In genomic region chr15:75449585-75450306, GRCh38 we compare ENCODE assay signal across 8 cellular contexts. TPM values are rescaled to one million over a fixed set of nuclear protein-coding genes. Genes with fewer than 3 reads are reported as not detected.
DNase-seq lines count a peak whose midpoint lies in the region; ATAC-seq, FAIRE-seq and TF ChIP-seq lines count a peak whose summit lies in the region.

No MANE protein-coding gene starts in this region.

- no peak overlapping the region for H3K18ac ChIP-seq in mesenchymal stem cell (ENCODE audit: low read depth in 1 of 2, low read length in 2 of 2)

- no peak overlapping the region for H3K14ac ChIP-seq in mesenchymal stem cell (ENCODE audit: low read length in 2 of 2)

- H3K27ac Mint-ChIP-seq in activated naive CD4-positive, alpha-beta T cell treated with anti-CD3 and anti-CD28 coated beads for 36 hours, result peak overlapping the region; percentile 89
- H3K27ac Mint-ChIP-seq in type B pancreatic cell, result peak overlapping the region; percentile 99

- H3K36me3 ChIP-seq in K562 (ENCODE audit: control insufficient read depth, insufficient read depth, low read length), result peaks cover 16% of the 10 kb centered on the region; the same call in 2 of the 3 replicates
- H3K36me3 ChIP-seq in mesenchymal stem cell (ENCODE audit: control insufficient read depth in 1 of 2, insufficient read depth in 2 of 2, low read depth in 1 of 2, low read length in 2 of 2), result peaks cover 0 to 16% of the 10 kb centered on the region in 2 experiments

- H3K9me1 ChIP-seq in K562 (ENCODE audit: control insufficient read depth, insufficient read depth, low read length), result peaks cover 7% of the 10 kb centered on the region

- DNase-seq in activated naive CD4-positive, alpha-beta T cell treated with anti-CD3 and anti-CD28 coated beads for 36 hours, result no peak
- no peak for DNase-seq in activated naive CD4-positive, alpha-beta T cell treated with Interleukin-2 at 50 U/mL for 16 hours
- DNase-seq in K562 (ENCODE audit: extremely low read depth in 1 of 4, low spot score in 3 of 4) (no peak), mesenchymal stem cell (no peak), type B pancreatic cell (ENCODE audit: extremely low spot score, unreplicated experiment) (no peak), NAMALWA (ENCODE audit: low spot score) (no peak), NCI-H446 (lab: John Stamatoyannopoulos, UW) (no peak)
- DNase-seq in activated CD8-positive, alpha-beta memory T cell treated with anti-CD3 and anti-CD28 coated beads, Interleukin-2, amount 50 U/mL, for 4 hours, result no peak

- H3K4me2 ChIP-seq in K562 (ENCODE audit: insufficient read depth, low read length) (peak overlapping the region; percentile 99), mesenchymal stem cell (ENCODE audit: low read length, poor library complexity, severe bottlenecking) (peak overlapping the region; percentile 99)

- no peak for FAIRE-seq in K562 (lab: Jason Lieb, UNC)

- H4K20me1 ChIP-seq in K562 (replicated peaks; ENCODE audit: control insufficient read depth, insufficient read depth, low read length), result peaks cover 18% of the 10 kb centered on the region

- no peak overlapping the region for H2BK12ac ChIP-seq in mesenchymal stem cell (ENCODE audit: low read length in 2 of 2)

- H3K27ac ChIP-seq in K562 (ENCODE audit: extremely low read depth, low read depth, low read length) (peak overlapping the region; percentile 55; the same call in 1 of the 3 replicates), mesenchymal stem cell (ENCODE audit: low read length, poor library complexity, severe bottlenecking) (no peak overlapping the region)

- intact Hi-C loops in activated naive CD4-positive, alpha-beta T cell treated with anti-CD3 and anti-CD28 coated beads for 36 hours (cut with micrococcal nuclease), result loop anchor here (1.0 to 10.0 kb wide), 12 partner anchors 176 to 1545 kb away; partner anchors contain the start of genes ARID3B, CLK3, COX5A and EDC3
- intact Hi-C loops in K562 (cut with micrococcal nuclease), result loop anchor here (2.0 to 5.0 kb wide), 2 partner anchors 128 to 191 kb away; partner anchors contain the start of genes IMP3 and PTPN9

- peak overlapping the region; percentile 98 for H3K4me3 Mint-ChIP-seq in activated naive CD4-positive, alpha-beta T cell treated with anti-CD3 and anti-CD28 coated beads for 36 hours
- peak overlapping the region; percentile 96 for H3K4me3 Mint-ChIP-seq in type B pancreatic cell

- POLR2A ChIA-PET in K562 (lab: Yijun Ruan, JAX), result interaction anchor here (0.6 to 1.8 kb wide), 6 partner anchors 9 to 214 kb away, joined by 3 to 7 read pairs (median 3); no protein-coding TSS in a partner anchor

- TSS peak; percentile 1 for BruUV-seq in K562 (replicated peaks; lab: Mats Ljungman, UMichigan)

- ATAC-seq in K562, result no peak

- H3K4me1 Mint-ChIP-seq in activated naive CD4-positive, alpha-beta T cell treated with anti-CD3 and anti-CD28 coated beads for 36 hours (ENCODE audit: low read depth), result peaks cover 48% of the 10 kb centered on the region
- peaks cover 14% of the 10 kb centered on the region for H3K4me1 Mint-ChIP-seq in type B pancreatic cell (ENCODE audit: unreplicated experiment)

- no peak for TF ChIP-seq EP300 in K562 (IDR thresholded peaks at IDR 0.05; ENCODE audit: low read length)

- H3K9ac ChIP-seq in K562 (ENCODE audit: insufficient read depth in 1 of 2, low read depth in 2 of 2, low read length in 2 of 2) (peak overlapping the region; percentile 55 to 93), mesenchymal stem cell (ENCODE audit: low read length) (peak overlapping the region; percentile 85)

- H3K4me1 ChIP-seq in K562 (replicated peaks in 1 of 2; ENCODE audit: control insufficient read depth in 2 of 2, insufficient read depth in 2 of 2, low read length in 2 of 2) (peaks cover 14 to 24% of the 10 kb centered on the region in 2 experiments), mesenchymal stem cell (ENCODE audit: control insufficient read depth, insufficient read depth, low read depth, low read length) (peaks cover 3% of the 10 kb centered on the region)

- TF ChIP-seq RAD21 in K562 (CRISPR knock-in tag; conservative IDR thresholded peaks at IDR 0.05 in 1 of 2, IDR thresholded peaks at IDR 0.05 in 1 of 2), result no peak

- 52% methylated on average over 14 of the region's 14 CpGs for WGBS in K562 (ENCODE audit: insufficient coverage, low coverage, missing lambda C conversion rate)
- 92% methylated on average over 11 of the region's 14 CpGs for WGBS in mesenchymal stem cell

- H3K79me2 ChIP-seq in K562 (ENCODE audit: control insufficient read depth, insufficient read depth, low read length), result peaks cover 77% of the 10 kb centered on the region

- in situ Hi-C loops in K562 (cut with MboI), result no loop called here

- H3K36me3 Mint-ChIP-seq in activated naive CD4-positive, alpha-beta T cell treated with anti-CD3 and anti-CD28 coated beads for 36 hours (ENCODE audit: low read depth), result peaks cover 2% of the 10 kb centered on the region
- peaks cover 7% of the 10 kb centered on the region for H3K36me3 Mint-ChIP-seq in type B pancreatic cell

- TF ChIP-seq CTCF in K562 (IDR thresholded peaks at IDR 0.05 in 2 of 3, conservative IDR thresholded peaks at IDR 0.05 in 1 of 3; ENCODE audit: insufficient read depth in 2 of 3, low read depth in 1 of 3, low read length in 3 of 3) (no peak), type B pancreatic cell (conservative IDR thresholded peaks at IDR 0.05) (no peak)

- H3K23ac ChIP-seq in mesenchymal stem cell (ENCODE audit: low read length in 2 of 2), result no peak overlapping the region

- no peak overlapping the region for H2BK15ac ChIP-seq in mesenchymal stem cell (ENCODE audit: low read depth, poor library complexity, severe bottlenecking)

- H3K9me3 ChIP-seq in K562 (replicated peaks; ENCODE audit: control insufficient read depth, insufficient read depth, low read depth, low read length) (no peaks in the 10 kb centered on the region), mesenchymal stem cell (ENCODE audit: control insufficient read depth, low read length) (no peaks in the 10 kb centered on the region)

- H3K4me3 ChIP-seq in K562 (peak overlapping the region; percentile 86), mesenchymal stem cell (ENCODE audit: insufficient read depth in 1 of 2, low read depth in 1 of 2, low read length in 2 of 2) (peak overlapping the region in 1 of 2 experiments; percentile 93)

- no peak for TF ChIP-seq POLR2A in K562 (conservative IDR thresholded peaks at IDR 0.05)

- H2BK120ac ChIP-seq in mesenchymal stem cell (ENCODE audit: low read depth, low read length), result no peak overlapping the region

- no peaks in the 10 kb centered on the region for H3K27me3 Mint-ChIP-seq in activated naive CD4-positive, alpha-beta T cell treated with anti-CD3 and anti-CD28 coated beads for 36 hours (ENCODE audit: low read depth)
- no peaks in the 10 kb centered on the region for H3K27me3 Mint-ChIP-seq in type B pancreatic cell

- H3K4ac ChIP-seq in mesenchymal stem cell (ENCODE audit: low read depth in 1 of 2, low read length in 2 of 2), result no peak overlapping the region

- no peak overlapping the region for H4K8ac ChIP-seq in mesenchymal stem cell (ENCODE audit: low read length)

- H2BK5ac ChIP-seq in mesenchymal stem cell (ENCODE audit: low read depth, low read length, poor library complexity, severe bottlenecking), result no peak overlapping the region

- no peak overlapping the region for H2AK5ac ChIP-seq in mesenchymal stem cell (ENCODE audit: low read length, severe bottlenecking)

- no peak overlapping the region for H4K91ac ChIP-seq in mesenchymal stem cell (ENCODE audit: low read length)

- CTCF ChIA-PET in activated naive CD4-positive, alpha-beta T cell treated with anti-CD3 and anti-CD28 coated beads for 36 hours (lab: Charles Lee), result interaction anchor here (1.0 kb wide), 1 partner anchor 83 kb away, joined by 3 read pairs; no protein-coding TSS in a partner anchor
- CTCF ChIA-PET in K562 (lab: Yijun Ruan, JAX; ENCODE audit: low intra/inter-chr PET ratio), result no interaction called here

- H3K27me3 ChIP-seq in K562 (ENCODE audit: control insufficient read depth in 2 of 2, insufficient read depth in 2 of 2, low read length in 2 of 2) (no peaks in the 10 kb centered on the region), mesenchymal stem cell (ENCODE audit: control insufficient read depth in 1 of 2, insufficient read depth in 1 of 2, low read length in 2 of 2) (no peaks in the 10 kb centered on the region)

- H2AFZ ChIP-seq in K562 (ENCODE audit: low read depth, low read length), result no peak overlapping the region
- no peak overlapping the region for H2AFZ ChIP-seq in mesenchymal stem cell (ENCODE audit: low read depth, low read length)

- H3K79me1 ChIP-seq in mesenchymal stem cell (replicated peaks; ENCODE audit: low read length, poor library complexity, severe bottlenecking), result no peaks in the 10 kb centered on the region

- no peaks in the 10 kb centered on the region for H3K9me3 Mint-ChIP-seq in activated naive CD4-positive, alpha-beta T cell treated with anti-CD3 and anti-CD28 coated beads for 36 hours
- no peaks in the 10 kb centered on the region for H3K9me3 Mint-ChIP-seq in type B pancreatic cell

TF ChIP-seq in K562, 482 proteins besides CTCF, POLR2A, EP300 and RAD21 (continues in another document):
- no peak for TF ChIP-seq MAFK (IDR thresholded peaks at IDR 0.05; ENCODE audit: low read length)
- TF ChIP-seq TEAD1 (CRISPR knock-in tag; IDR thresholded peaks at IDR 0.05), result no peak
- TF ChIP-seq CXXC5 (CRISPR knock-in tag; IDR thresholded peaks at IDR 0.05), result no peak
- TF ChIP-seq MED1 (CRISPR knock-in tag; IDR thresholded peaks at IDR 0.05; ENCODE audit: borderline replicate concordance), result no peak

RNA-seq across cellular contexts. Expression of gene SIN3A, which starts 1.7 kb away (rescaled TPM):
- total RNA-seq in activated naive CD4-positive, alpha-beta T cell treated with anti-CD3 and anti-CD28 coated beads for 36 hours, result 10 to 100 TPM; 83.6 to 84.7 TPM
- 90.7 and 131 TPM in 2 replicates for total RNA-seq in K562 (2011; cell fraction: chromatin; rRNA removed; ENCODE audit: low replicate concordance)
- 52.2 and 64.7 TPM in 2 replicates for total RNA-seq in K562 (2011; cell fraction: nucleolus; rRNA removed)
- total RNA-seq in K562 (2011; cell fraction: nucleoplasm; rRNA removed), result 66.7 and 91.1 TPM in 2 replicates
- 21.1 and 25.5 TPM in 2 replicates for total RNA-seq in K562 (2014; rRNA removed)
- total RNA-seq in K562 (2014; rRNA removed; fragmentation: Illumina TruSeq; extraction: Trizol), result 25.3 and 29.0 TPM in 2 replicates
- total RNA-seq in K562 (2015; rRNA removed; fragmentation: Illumina TruSeq; extraction: Trizol), result 23.7 and 25.7 TPM in 2 replicates
- total RNA-seq in K562 (2021), result 58.0 and 70.3 TPM in 2 replicates
- 25.2 and 37.3 TPM in 2 replicates for polyA plus RNA-seq in K562 (2011; rRNA removed)
- 28.7 and 44.8 TPM in 2 replicates for polyA plus RNA-seq in K562 (2011; cell fraction: cytosol; rRNA removed)
- polyA plus RNA-seq in K562 (2011; cell fraction: nucleus; rRNA removed), result 27.1 and 40.0 TPM in 2 replicates
- polyA plus RNA-seq in K562 (2012), result 31.5 and 32.8 TPM in 2 replicates
- 36.5 and 37.0 TPM in 2 replicates for polyA plus RNA-seq in K562 (2014; fragmentation: Illumina TruSeq; extraction: Trizol)
- polyA plus RNA-seq in K562 (2014; fragmentation: Nextera tagmentation; extraction: Ambion mirVana), result 10 to 100 TPM; 11.1 to 11.9 TPM
- 25.4 and 30.6 TPM in 2 replicates for polyA plus RNA-seq in K562 (2014; rRNA removed)
- 61.5 and 68.7 TPM in 2 replicates for polyA minus RNA-seq in K562 (2011; rRNA and poly(A)+ RNA removed)
- 40.8 and 42.9 TPM in 2 replicates for polyA minus RNA-seq in K562 (2011; cell fraction: cytosol; rRNA and poly(A)+ RNA removed)
- polyA minus RNA-seq in K562 (2011; cell fraction: nucleus; rRNA and poly(A)+ RNA removed), result 31.8 and 36.4 TPM in 2 replicates
- 17.8 TPM for polyA plus RNA-seq in mesenchymal stem cell (2013, experiment 1 of 2)
- polyA plus RNA-seq in mesenchymal stem cell (2013, experiment 2 of 2), result 18.0 TPM
- total RNA-seq in type B pancreatic cell (ENCODE audit: low replicate concordance), result 47.1 and 75.4 TPM in 2 replicates
